ENCODE assay signal across 8 cellular contexts in the genomic region with DNA sequence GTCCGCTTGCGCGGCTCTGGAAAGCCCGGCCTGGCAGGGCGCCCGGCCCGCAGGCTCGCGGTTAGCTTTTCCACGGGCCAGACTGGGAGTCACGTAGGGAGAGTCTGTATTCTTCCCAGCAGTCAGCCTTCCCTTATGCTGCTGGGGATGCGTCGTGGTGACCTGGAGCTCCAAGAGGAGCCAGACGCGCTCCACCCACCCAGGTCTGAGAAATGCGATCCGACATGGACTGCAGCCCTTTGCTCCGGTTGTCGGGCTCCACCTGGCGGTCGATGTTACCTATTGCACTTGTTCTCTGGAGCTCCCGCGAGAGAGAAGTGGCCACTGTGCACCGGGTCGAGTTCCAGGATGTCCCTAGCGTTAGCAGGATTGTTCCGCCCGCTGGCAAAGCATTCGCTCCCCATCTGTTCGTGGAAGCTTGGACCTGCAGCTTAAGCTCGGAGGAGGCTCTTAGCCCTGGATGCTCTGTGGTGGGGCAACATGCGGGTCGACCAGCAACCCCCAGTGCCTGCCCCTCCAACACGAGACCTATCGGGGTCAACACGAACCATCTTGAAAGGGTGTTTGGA.
DNase-seq lines count a peak whose midpoint lies in the region; ATAC-seq, FAIRE-seq and TF ChIP-seq lines count a peak whose summit lies in the region.
"Not testable (repeated sequence)": the region's sequence is repeated elsewhere in the genome, so short reads cannot be mapped to it uniquely, and the experiment has no call there.

No MANE protein-coding gene starts in this region.

- not testable (repeated sequence) for H3K27ac Mint-ChIP-seq in HFFc6; activated CD8-positive, alpha-beta T cell treated with anti-CD3 and anti-CD28 coated beads, Interleukin-2, amount 10 ng/mL, durations not matched to agents 7 days and 5 days; progenitor cell of endocrine pancreas

- WGBS in A549 (ENCODE audit: missing lambda C conversion rate): 0% methylated on average over 7 of the region's 36 CpGs

- ATAC-seq in A549 (peak; percentile 95 to 100), GM18873 (IDR thresholded peaks at IDR 0.05; ENCODE audit: low FRiP score, unreplicated experiment) (peak; percentile 80), HG03432 (IDR thresholded peaks at IDR 0.05; ENCODE audit: unreplicated experiment) (peak; percentile 82)
- peak; percentile 67 for ATAC-seq in activated CD8-positive, alpha-beta T cell treated with anti-CD3 and anti-CD28 coated beads, Interleukin-2, amount 10 ng/mL, durations not matched to agents 7 days and 5 days

- FAIRE-seq in A549 (lab: Jason Lieb, UNC): peak; percentile 46

- TF ChIP-seq POLR2A in A549 (IDR thresholded peaks at IDR 0.05; ENCODE audit: low read length): not testable (repeated sequence)

- not testable (repeated sequence) for H3K4me1 Mint-ChIP-seq in HFFc6 (ENCODE audit: low read depth); activated CD8-positive, alpha-beta T cell treated with anti-CD3 and anti-CD28 coated beads, Interleukin-2, amount 10 ng/mL, durations not matched to agents 7 days and 5 days (ENCODE audit: low read depth); progenitor cell of endocrine pancreas (ENCODE audit: low read depth)

- not testable (repeated sequence) for H3K4me3 Mint-ChIP-seq in HFFc6; activated CD8-positive, alpha-beta T cell treated with anti-CD3 and anti-CD28 coated beads, Interleukin-2, amount 10 ng/mL, durations not matched to agents 7 days and 5 days; progenitor cell of endocrine pancreas (ENCODE audit: low read depth)

- H3K36me3 Mint-ChIP-seq in HFFc6 (ENCODE audit: low read depth); activated CD8-positive, alpha-beta T cell treated with anti-CD3 and anti-CD28 coated beads, Interleukin-2, amount 10 ng/mL, durations not matched to agents 7 days and 5 days (ENCODE audit: low read depth); progenitor cell of endocrine pancreas (ENCODE audit: insufficient read depth): not testable (repeated sequence)

- not testable (repeated sequence) for H3K9me3 Mint-ChIP-seq in HFFc6; activated CD8-positive, alpha-beta T cell treated with anti-CD3 and anti-CD28 coated beads, Interleukin-2, amount 10 ng/mL, durations not matched to agents 7 days and 5 days (ENCODE audit: insufficient read depth); progenitor cell of endocrine pancreas (ENCODE audit: low read depth)

- DNase-seq in A549 (ENCODE audit: low read depth in 1 of 2, low spot score in 1 of 2); HFFc6; activated CD8-positive, alpha-beta T cell treated with anti-CD3 and anti-CD28 coated beads, Interleukin-2, amount 10 ng/mL, durations not matched to agents 7 days and 5 days; coronary artery (ENCODE audit: low spot score); kidney epithelial cell (ENCODE audit: low read depth); progenitor cell of endocrine pancreas (ENCODE audit: low spot score, unreplicated experiment): not testable (repeated sequence)

- TF ChIP-seq EP300 in A549 (IDR thresholded peaks at IDR 0.05): not testable (repeated sequence)

- H3K4me3 ChIP-seq in A549: peak overlapping the region; percentile 36; the same call in 1 of the 3 replicates
- H3K4me3 ChIP-seq in coronary artery; kidney epithelial cell (ENCODE audit: low read depth, low read length): not testable (repeated sequence)

- POLR2A ChIA-PET in A549 (lab: Yijun Ruan, JAX); activated CD8-positive, alpha-beta T cell treated with anti-CD3 and anti-CD28 coated beads, Interleukin-2, amount 10 ng/mL, durations not matched to agents 7 days and 5 days (lab: Charles Lee): not testable (repeated sequence)

- CTCF ChIA-PET in A549 (lab: Yijun Ruan, JAX); activated CD8-positive, alpha-beta T cell treated with anti-CD3 and anti-CD28 coated beads, Interleukin-2, amount 10 ng/mL, durations not matched to agents 7 days and 5 days (lab: Charles Lee): not testable (repeated sequence)

- H3K36me3 ChIP-seq in kidney epithelial cell (ENCODE audit: control insufficient read depth, insufficient read depth, low read length): not testable (repeated sequence)

- not testable (repeated sequence) for H3K27me3 Mint-ChIP-seq in HFFc6 (ENCODE audit: insufficient read depth); activated CD8-positive, alpha-beta T cell treated with anti-CD3 and anti-CD28 coated beads, Interleukin-2, amount 10 ng/mL, durations not matched to agents 7 days and 5 days (ENCODE audit: low read depth); progenitor cell of endocrine pancreas

- H3K4me1 ChIP-seq in A549: not testable (repeated sequence)

- peak; percentile 45 for TF ChIP-seq CTCF in A549 (IDR thresholded peaks at IDR 0.05)
- peak; percentile 55 for TF ChIP-seq CTCF in HFFc6 (IDR thresholded peaks at IDR 0.05)
- TF ChIP-seq CTCF in coronary artery (IDR thresholded peaks at IDR 0.05): peak; percentile 31
- peak; percentile 21 for TF ChIP-seq CTCF in kidney epithelial cell (IDR thresholded peaks at IDR 0.05; ENCODE audit: insufficient read depth, low read length, poor library complexity, severe bottlenecking)
- TF ChIP-seq CTCF in progenitor cell of endocrine pancreas (IDR thresholded peaks at IDR 0.05; ENCODE audit: unreplicated experiment): peak; percentile 44

- H3K27ac ChIP-seq in A549: 0 out of 6 replicates have a peak overlapping the region, but pooled peaks of 1 of the 2 experiments have one; percentile 50
- H3K27ac ChIP-seq in coronary artery: not testable (repeated sequence)

- peak; percentile 54 to 64; a peak in 4 of 5 replicates for TF ChIP-seq RAD21 in A549 (conservative IDR thresholded peaks at IDR 0.05 in 1 of 2, IDR thresholded peaks at IDR 0.05 in 1 of 2)

- H3K27me3 ChIP-seq in kidney epithelial cell (ENCODE audit: control insufficient read depth, insufficient read depth, low read length): not testable (repeated sequence)

- H3K4me2 ChIP-seq in A549: peak overlapping the region; percentile 63; the same call in 2 of the 3 replicates

- not testable (repeated sequence) for H3K9me3 ChIP-seq in A549

TF ChIP-seq in A549, 52 proteins besides CTCF, POLR2A, EP300 and RAD21:
- peak; percentile 57 for TF ChIP-seq SMC3 (IDR thresholded peaks at IDR 0.05)
